16 cellular contexts compared by ENCODE assay signal in genomic region chr7:47887016-47887640, GRCh38.
"Had no signal": no experiment of that assay in that cellular context is flagged by ENCODE, and none has a peak within 500 bp of the region (broad histone marks: within the 10 kb centered on the region; RNA-seq: fewer than 3 reads in every experiment).

No MANE protein-coding gene starts in this region.

- H3K9me3 ChIP-seq: colonic mucosa, left ventricle myocardium inferior, pancreas, stomach had no signal

- H3K4me3 ChIP-seq: colonic mucosa, hepatocyte, left ventricle myocardium inferior, pancreas, skin epidermis, stomach had no signal

- DNase-seq: colonic mucosa; dermis blood vessel endothelial cell; foreskin keratinocyte; kidney; left cardiac atrium; left ventricle myocardium inferior; mesendoderm; naive thymus-derived CD4-positive, alpha-beta T cell; pancreas; stimulated activated CD4-positive, alpha-beta T cell treated with anti-CD3 and anti-CD28 coated beads, Interleukin-2, amount 100 ng/mL, for 24 hours; stimulated activated CD4-positive, alpha-beta T cell treated with anti-CD3 and anti-CD28 coated beads, Interleukin-4, amount 100 ng/mL, for 4 hours; stimulated activated naive B cell treated with anti-CD40 and anti-IgM and Interleukin-4, amounts not matched to agents 10 μg/mL and 1 μg/mL and 100 μg/mL, for 72 hours; stomach; trophoblast cell had no signal

- H3K79me2 ChIP-seq: hepatocyte had no signal

- H3K4me1 Mint-ChIP-seq: stimulated activated naive B cell treated with anti-CD40 and anti-IgM and Interleukin-4, amounts not matched to agents 10 μg/mL and 1 μg/mL and 100 μg/mL, for 72 hours had no signal

- H3K4me2 ChIP-seq: hepatocyte had no signal

- H3K9me3 Mint-ChIP-seq: naive thymus-derived CD4-positive, alpha-beta T cell; stimulated activated naive B cell treated with anti-CD40 and anti-IgM and Interleukin-4, amounts not matched to agents 10 μg/mL and 1 μg/mL and 100 μg/mL, for 72 hours had no signal

- H3K27ac ChIP-seq: colonic mucosa, foreskin keratinocyte, hepatocyte, left ventricle myocardium inferior, pancreas, skin epidermis, stomach had no signal

- H3K36me3 ChIP-seq: colonic mucosa, pancreas, stomach had no signal

- H3K27me3 Mint-ChIP-seq: naive thymus-derived CD4-positive, alpha-beta T cell had no signal

- H3K27me3 ChIP-seq: colonic mucosa, hepatocyte, pancreas, stomach had no signal

- H2AFZ ChIP-seq: hepatocyte had no signal

- H3K27ac Mint-ChIP-seq: naive thymus-derived CD4-positive, alpha-beta T cell; stimulated activated naive B cell treated with anti-CD40 and anti-IgM and Interleukin-4, amounts not matched to agents 10 μg/mL and 1 μg/mL and 100 μg/mL, for 72 hours had no signal

- H3K4me3 Mint-ChIP-seq: naive thymus-derived CD4-positive, alpha-beta T cell; stimulated activated naive B cell treated with anti-CD40 and anti-IgM and Interleukin-4, amounts not matched to agents 10 μg/mL and 1 μg/mL and 100 μg/mL, for 72 hours had no signal

- H3K4me1 ChIP-seq: colonic mucosa, foreskin keratinocyte, pancreas, stomach had no signal
